ENCODE assay signal across 8 cellular contexts in the genomic region with DNA sequence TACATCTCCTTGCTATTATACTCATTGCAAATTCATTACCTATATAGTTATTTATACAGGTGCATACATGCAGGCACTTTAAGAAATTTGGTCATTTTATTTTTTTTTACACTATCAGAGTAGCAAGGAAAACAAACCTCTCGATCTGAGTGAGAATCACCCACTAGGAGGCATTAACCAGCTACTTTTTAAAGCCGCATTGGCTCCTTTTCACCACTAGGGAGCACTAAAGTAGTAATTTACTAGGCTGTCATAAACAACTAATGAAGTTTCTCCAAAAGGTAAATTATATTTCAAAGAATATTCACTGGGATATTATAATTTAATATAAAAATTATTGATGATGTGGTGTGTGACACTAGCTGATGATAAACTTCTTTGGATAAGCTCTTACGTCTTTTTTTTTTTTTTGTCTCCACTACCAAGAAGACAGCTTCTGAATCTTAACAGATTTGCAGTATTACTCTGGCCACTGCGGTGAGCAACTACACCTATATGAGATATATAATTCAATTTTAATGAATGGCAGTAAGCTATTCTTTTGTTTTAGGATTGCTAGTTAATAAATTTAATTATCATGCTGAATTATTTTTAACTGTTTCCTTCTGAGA.
DNase-seq lines count a peak whose midpoint lies in the region; ATAC-seq and TF ChIP-seq lines count a peak whose summit lies in the region.

No MANE protein-coding gene starts in this region.

- DNase-seq in GM03348 (ENCODE audit: low spot score) = peak; percentile 55
- DNase-seq in NCI-H748 (lab: John Stamatoyannopoulos, UW; ENCODE audit: unreplicated experiment) = peak; percentile 83
- DNase-seq in brain microvascular endothelial cell = peak; percentile 73
- DNase-seq in left kidney (ENCODE audit: low read depth, low spot score) = peak; percentile 70
- DNase-seq in activated gamma-delta T cell (lab: John Stamatoyannopoulos, UW) = no peak
- no peak for DNase-seq in stimulated activated CD4-positive, alpha-beta T cell treated with anti-CD3 and anti-CD28 coated beads, Interleukin-12 subunit alpha, Interleukin-12 subunit beta, amount 100 ng/mL, for 4 hours

- in situ Hi-C loops in brain microvascular endothelial cell (cut with HindIII; ENCODE audit: low pct_ligation_motif_present, low sequenced_read_pairs) = no loop called here

- no peak overlapping the region for H3K4me3 ChIP-seq in brain microvascular endothelial cell (ENCODE audit: low read depth, low read length)

- TF ChIP-seq CTCF in brain microvascular endothelial cell (IDR thresholded peaks at IDR 0.05; ENCODE audit: low read depth, low read length, missing control alignments) = peak; percentile 91

- ATAC-seq in GM21423 (IDR thresholded peaks at IDR 0.05; ENCODE audit: unreplicated experiment) = peak; percentile 84
- ATAC-seq in HG03520 (IDR thresholded peaks at IDR 0.05; ENCODE audit: unreplicated experiment) = peak; percentile 97

- no peaks in the 10 kb centered on the region for H3K27me3 ChIP-seq in brain microvascular endothelial cell (replicated peaks)

- no peaks in the 10 kb centered on the region for H3K36me3 ChIP-seq in brain microvascular endothelial cell (replicated peaks)

- H3K27ac ChIP-seq in brain microvascular endothelial cell = no peak overlapping the region

Comparison
In these comparisons a context has a peak if more than half of its experiments do, and no peak if none do; other contexts are left out.
1. DNase-seq: peak in GM03348 (single experiment), NCI-H748 (single experiment), brain microvascular endothelial cell (single experiment) and left kidney (single experiment); none in activated gamma-delta T cell (single experiment) and stimulated activated CD4-positive, alpha-beta T cell treated with anti-CD3 and anti-CD28 coated beads, Interleukin-12 subunit alpha, Interleukin-12 subunit beta, amount 100 ng/mL, for 4 hours (single experiment).